In genomic region chr14:59358774-59359173, GRCh38 we compare ENCODE assay signal across 13 cellular contexts.
DNase-seq lines count a peak whose midpoint lies in the region; ATAC-seq, FAIRE-seq and TF ChIP-seq lines count a peak whose summit lies in the region.
"Had no signal": no experiment of that assay in that cellular context is flagged by ENCODE, and none has a peak within 500 bp of the region (broad histone marks: within the 10 kb centered on the region; RNA-seq: fewer than 3 reads in every experiment).

No MANE protein-coding gene starts in this region.

- intact Hi-C loops in left colon (cut with DNase I, micrococcal nuclease): no loop called here
- intact Hi-C loops in CD8-positive, alpha-beta T cell (cut with DNase I, micrococcal nuclease): no loop called here

- TF ChIP-seq CTCF in SU-DHL-6 (IDR thresholded peaks at IDR 0.05; ENCODE audit: insufficient read depth, low read length, poor library complexity, severe bottlenecking): no peak
- no peak for TF ChIP-seq CTCF in CD8-positive, alpha-beta T cell (IDR thresholded peaks at IDR 0.05)

- H4K20me1 ChIP-seq in SU-DHL-6 (ENCODE audit: low read depth, low read length): no peaks in the 10 kb centered on the region

- POLR2A ChIA-PET in CD8-positive, alpha-beta T cell (lab: Charles Lee): no interaction called here

- H3K79me2 ChIP-seq in SU-DHL-6 (ENCODE audit: insufficient read depth, low read length): peaks cover 24% of the 10 kb centered on the region

- no peak for DNase-seq in HTR-8/SVneo (ENCODE audit: insufficient read length, low spot score)
- peak; percentile 38 to 53 for DNase-seq in left colon
- DNase-seq in CD8-positive, alpha-beta T cell: no peak
- DNase-seq in activated CD4-positive, alpha-beta T cell treated with anti-CD3 and anti-CD28 coated beads for 4 hours: no peak
- no peak for DNase-seq in SW 1271 (lab: John Stamatoyannopoulos, UW)
- no peak for DNase-seq in NCI-H748 (lab: John Stamatoyannopoulos, UW; ENCODE audit: unreplicated experiment)
- DNase-seq: activated naive CD4-positive, alpha-beta T cell treated with anti-CD3 and anti-CD28 coated beads, Interleukin-2, amount 10 ng/mL, durations not matched to agents 7 days and 5 days; NCI-H2081; NCI-H774 had no signal

- H3K4me3 Mint-ChIP-seq in CD8-positive, alpha-beta T cell: no peak overlapping the region
- H3K4me3 Mint-ChIP-seq: activated naive CD4-positive, alpha-beta T cell treated with anti-CD3 and anti-CD28 coated beads, Interleukin-2, amount 10 ng/mL, durations not matched to agents 7 days and 5 days had no signal

- peak overlapping the region; percentile 54 for H3K4me3 ChIP-seq in SU-DHL-6 (ENCODE audit: insufficient read depth, low read length, poor library complexity, severe bottlenecking)
- no peak overlapping the region for H3K4me3 ChIP-seq in subcutaneous abdominal adipose tissue (ENCODE audit: low read depth in 1 of 5, low read length in 5 of 5)
- H3K4me3 ChIP-seq in CD8-positive, alpha-beta T cell (ENCODE audit: low read depth, low read length): no peak overlapping the region

- H2AFZ ChIP-seq in SU-DHL-6 (ENCODE audit: low read depth, low read length, severe bottlenecking): no peak overlapping the region

- H3K27me3 Mint-ChIP-seq in CD8-positive, alpha-beta T cell (ENCODE audit: low read depth): no peaks in the 10 kb centered on the region
- H3K27me3 Mint-ChIP-seq: activated naive CD4-positive, alpha-beta T cell treated with anti-CD3 and anti-CD28 coated beads, Interleukin-2, amount 10 ng/mL, durations not matched to agents 7 days and 5 days had no signal

- peak; percentile 86 for ATAC-seq in left colon
- no peak for ATAC-seq in CD8-positive, alpha-beta T cell
- ATAC-seq: activated CD4-positive, CD25-positive, alpha-beta regulatory T cell treated with anti-CD3 and anti-CD28 coated beads, Interleukin-2, amount 50 U/mL, for 24 hours had no signal

- H3K9ac ChIP-seq in SU-DHL-6 (ENCODE audit: low read length) (peak overlapping the region; percentile 77), subcutaneous abdominal adipose tissue (ENCODE audit: low read length in 5 of 5) (no peak overlapping the region)

- no peaks in the 10 kb centered on the region for H3K9me2 ChIP-seq in SU-DHL-6 (replicated peaks; ENCODE audit: insufficient read depth, low read length)

- H3K4me1 Mint-ChIP-seq in CD8-positive, alpha-beta T cell (ENCODE audit: low read depth): peaks cover 5% of the 10 kb centered on the region
- H3K4me1 Mint-ChIP-seq: activated naive CD4-positive, alpha-beta T cell treated with anti-CD3 and anti-CD28 coated beads, Interleukin-2, amount 10 ng/mL, durations not matched to agents 7 days and 5 days had no signal

- H3K4me1 ChIP-seq in subcutaneous abdominal adipose tissue (ENCODE audit: control insufficient read depth in 5 of 5, insufficient read depth in 5 of 5, low read length in 5 of 5): peaks cover 6 to 48% (median 41%) of the 10 kb centered on the region in 5 donors
- H3K4me1 ChIP-seq in CD8-positive, alpha-beta T cell (ENCODE audit: insufficient read depth, low read length): no peaks in the 10 kb centered on the region

- H3K9me3 Mint-ChIP-seq in CD8-positive, alpha-beta T cell: no peaks in the 10 kb centered on the region
- H3K9me3 Mint-ChIP-seq: activated naive CD4-positive, alpha-beta T cell treated with anti-CD3 and anti-CD28 coated beads, Interleukin-2, amount 10 ng/mL, durations not matched to agents 7 days and 5 days had no signal

- H3K27me3 ChIP-seq in SU-DHL-6 (ENCODE audit: low read length) (no peaks in the 10 kb centered on the region), subcutaneous abdominal adipose tissue (ENCODE audit: control insufficient read depth in 5 of 5, insufficient read depth in 4 of 5, low read length in 5 of 5) (no peaks in the 10 kb centered on the region)
- H3K27me3 ChIP-seq in CD8-positive, alpha-beta T cell (ENCODE audit: insufficient read depth, low read length): no peaks in the 10 kb centered on the region

- peak; percentile 28 for FAIRE-seq in HTR-8/SVneo (lab: Jason Lieb, UNC)
- FAIRE-seq: HepG2 had no signal

- H3K27ac ChIP-seq in SU-DHL-6 (ENCODE audit: low read depth, low read length) (peak overlapping the region; percentile 97), subcutaneous abdominal adipose tissue (ENCODE audit: low read depth, low read length) (peak overlapping the region; percentile 90)
- H3K27ac ChIP-seq in CD8-positive, alpha-beta T cell (ENCODE audit: low read depth, low read length): no peak overlapping the region

- no peaks in the 10 kb centered on the region for H3K9me3 ChIP-seq in SU-DHL-6 (ENCODE audit: insufficient read depth, low read length)
- H3K9me3 ChIP-seq in subcutaneous abdominal adipose tissue (ENCODE audit: control insufficient read depth in 5 of 5, low read length in 5 of 5): no peaks in the 10 kb centered on the region
- H3K9me3 ChIP-seq in CD8-positive, alpha-beta T cell (ENCODE audit: low read length): no peaks in the 10 kb centered on the region

- peak overlapping the region; percentile 98 for H3K4me2 ChIP-seq in SU-DHL-6 (ENCODE audit: low read depth, low read length, poor library complexity, severe bottlenecking)

- peaks cover 78% of the 10 kb centered on the region for H3F3A ChIP-seq in SU-DHL-6 (ENCODE audit: insufficient read depth)

- H3K36me3 ChIP-seq in SU-DHL-6 (ENCODE audit: low read length): peaks cover 7% of the 10 kb centered on the region
- peaks cover 28 to 45% (median 36%) of the 10 kb centered on the region in 5 donors for H3K36me3 ChIP-seq in subcutaneous abdominal adipose tissue (ENCODE audit: control insufficient read depth in 5 of 5, insufficient read depth in 5 of 5, low read length in 5 of 5)
- peaks cover 2% of the 10 kb centered on the region for H3K36me3 ChIP-seq in CD8-positive, alpha-beta T cell (ENCODE audit: insufficient read depth, low read length)

- H3K27ac Mint-ChIP-seq in CD8-positive, alpha-beta T cell: no peak overlapping the region
- H3K27ac Mint-ChIP-seq: activated naive CD4-positive, alpha-beta T cell treated with anti-CD3 and anti-CD28 coated beads, Interleukin-2, amount 10 ng/mL, durations not matched to agents 7 days and 5 days had no signal

- CTCF ChIA-PET in CD8-positive, alpha-beta T cell (lab: Charles Lee): interaction anchor here (0.7 kb wide), 1 partner anchor 217 kb away, joined by 5 read pairs; no protein-coding TSS in a partner anchor

- H3K36me3 Mint-ChIP-seq in CD8-positive, alpha-beta T cell: peaks cover 64% of the 10 kb centered on the region

Comparison
In these comparisons a context has a peak if more than half of its experiments do, and no peak if none do; other contexts are left out.
1. DNase-seq: peak in left colon (2 of 2); none in HTR-8/SVneo (single experiment), CD8-positive, alpha-beta T cell (0 of 7), activated CD4-positive, alpha-beta T cell treated with anti-CD3 and anti-CD28 coated beads for 4 hours (0 of 2), SW 1271 (0 of 2) and NCI-H748 (single experiment).